21 cellular contexts compared by ENCODE assay signal in the genomic region with DNA sequence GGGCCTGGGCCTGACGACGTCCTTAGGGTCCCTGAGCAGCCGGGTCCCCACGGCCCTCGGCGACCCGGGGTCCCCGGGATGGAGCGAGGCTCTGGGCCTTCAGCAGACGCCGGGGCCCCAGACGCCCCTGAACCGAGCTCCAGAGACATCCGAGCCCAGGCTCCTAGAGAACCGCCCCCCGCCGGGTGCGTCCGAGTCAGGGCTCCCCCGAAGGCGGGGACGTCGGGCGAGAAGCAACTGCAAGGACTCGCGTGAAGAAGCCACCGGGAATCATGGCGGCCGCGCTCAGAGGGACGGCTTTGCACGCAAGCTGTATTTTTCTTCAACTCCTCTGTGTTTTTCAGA. TPM values are rescaled to one million over a fixed set of nuclear protein-coding genes. Genes with fewer than 3 reads are reported as not detected.
DNase-seq lines count a peak whose midpoint lies in the region; ATAC-seq and TF ChIP-seq lines count a peak whose summit lies in the region.
"Had no signal": no experiment of that assay in that cellular context is flagged by ENCODE, and none has a peak within 500 bp of the region (broad histone marks: within the 10 kb centered on the region; RNA-seq: fewer than 3 reads in every experiment).

No MANE protein-coding gene starts in this region.

- WGBS in right cardiac atrium, result 86% methylated on average over 32 of the region's 32 CpGs

- H3K4me3 ChIP-seq in right cardiac atrium (ENCODE audit: low read length), result no peak overlapping the region
- peak overlapping the region; percentile 72 for H3K4me3 ChIP-seq in ACC112 (ENCODE audit: low read depth, low read length)
- no peak overlapping the region for H3K4me3 ChIP-seq in H7 (ENCODE audit: insufficient read depth, low read depth, low read length)
- no peak overlapping the region for H3K4me3 ChIP-seq in neural progenitor cell
- H3K4me3 ChIP-seq: A549, GM23248 had no signal

- no peaks in the 10 kb centered on the region for H3K36me3 Mint-ChIP-seq in neural progenitor cell
- H3K36me3 Mint-ChIP-seq: CD4-positive, alpha-beta memory T cell had no signal

- H3K9me3 Mint-ChIP-seq in neural progenitor cell, result no peaks in the 10 kb centered on the region
- H3K9me3 Mint-ChIP-seq: CD4-positive, alpha-beta memory T cell had no signal

- no peak for ATAC-seq in right cardiac atrium
- no peak for ATAC-seq in left cardiac atrium
- ATAC-seq in HG03045 (IDR thresholded peaks at IDR 0.05; ENCODE audit: unreplicated experiment), result no peak
- ATAC-seq: A549 had no signal

- H3K79me2 ChIP-seq in ACC112 (ENCODE audit: control insufficient read depth, insufficient read depth, low read length, unreplicated experiment) (no peaks in the 10 kb centered on the region), neural progenitor cell (ENCODE audit: low read depth) (no peaks in the 10 kb centered on the region)

- H4K20me1 ChIP-seq in neural progenitor cell (ENCODE audit: low read depth), result no peaks in the 10 kb centered on the region

- no peak overlapping the region for H3K4me3 Mint-ChIP-seq in neural progenitor cell
- H3K4me3 Mint-ChIP-seq: CD4-positive, alpha-beta memory T cell had no signal

- no peaks in the 10 kb centered on the region for H3K27me3 ChIP-seq in right cardiac atrium (ENCODE audit: control insufficient read depth, insufficient read depth)
- peaks cover 56% of the 10 kb centered on the region for H3K27me3 ChIP-seq in ACC112 (ENCODE audit: insufficient read depth, low read length)
- H3K27me3 ChIP-seq in H7 (ENCODE audit: control insufficient read depth, insufficient read depth, low read length), result peaks cover 10% of the 10 kb centered on the region; the same call in 1 of the 2 replicates
- H3K27me3 ChIP-seq in neural progenitor cell, result peaks cover 36% of the 10 kb centered on the region

- H3K4me1 ChIP-seq in right cardiac atrium (ENCODE audit: control insufficient read depth, insufficient read depth, low read length) (no peaks in the 10 kb centered on the region), ACC112 (ENCODE audit: control insufficient read depth, insufficient read depth, low read length, unreplicated experiment) (no peaks in the 10 kb centered on the region), neural progenitor cell (no peaks in the 10 kb centered on the region)
- H3K4me1 ChIP-seq: A549 had no signal

- H3K27me3 Mint-ChIP-seq in neural progenitor cell (ENCODE audit: insufficient read depth, low read depth), result peaks cover 15% of the 10 kb centered on the region

- H2AFZ ChIP-seq in ACC112 (ENCODE audit: low read length, unreplicated experiment) (no peak overlapping the region), neural progenitor cell (replicated peaks) (no peak overlapping the region)
- H2AFZ ChIP-seq: GM23248 had no signal

- H3K4me1 Mint-ChIP-seq in neural progenitor cell, result peaks cover 8% of the 10 kb centered on the region

- peak in 2 of 3 donors; percentile 24 to 50 for DNase-seq in right cardiac atrium
- no peak for DNase-seq in left cardiac atrium
- DNase-seq in H7, result peak; percentile 77
- DNase-seq in neural progenitor cell (ENCODE audit: low spot score), result no peak
- no peak for DNase-seq in stimulated activated CD4-positive, alpha-beta T cell treated with anti-CD3 and anti-CD28 coated beads, Interleukin-4, amount 100 ng/mL, for 24 hours
- DNase-seq in HT-29 (ENCODE audit: low spot score), result no peak
- DNase-seq: 8988T; C1 segment of cervical spinal cord; Calu3; CD4-positive, alpha-beta memory T cell; COR-L47; DMS53; DMS79 treated with DMSO at 0.1 percent for 48 hours; GF-D8; GM23248; HCEC 1CT had no signal

- TF ChIP-seq CTCF in neural progenitor cell (IDR thresholded peaks at IDR 0.05), result no peak

- H3K27ac Mint-ChIP-seq in neural progenitor cell, result peak overlapping the region; percentile 78
- H3K27ac Mint-ChIP-seq: CD4-positive, alpha-beta memory T cell had no signal

- H3K4me2 ChIP-seq in neural progenitor cell, result no peak overlapping the region
- H3K4me2 ChIP-seq: A549 had no signal

- H3K36me3 ChIP-seq in ACC112 (ENCODE audit: insufficient read depth, low read length) (no peaks in the 10 kb centered on the region), H7 (replicated peaks; ENCODE audit: control insufficient read depth, insufficient read depth, low read length) (no peaks in the 10 kb centered on the region), neural progenitor cell (no peaks in the 10 kb centered on the region)

- no peaks in the 10 kb centered on the region for H3K9me3 ChIP-seq in right cardiac atrium (ENCODE audit: control insufficient read depth, low read length)
- H3K9me3 ChIP-seq in neural progenitor cell (ENCODE audit: low read depth), result no peaks in the 10 kb centered on the region
- H3K9me3 ChIP-seq: A549 had no signal

- H3K9ac ChIP-seq in neural progenitor cell, result no peak overlapping the region
- H3K9ac ChIP-seq: GM23248 had no signal

- intact Hi-C loops in right cardiac atrium (cut with DNase I), result no loop called here
- intact Hi-C loops in left cardiac atrium (cut with DNase I), result no loop called here

- H3F3A ChIP-seq in neural progenitor cell (ENCODE audit: low read depth), result no peaks in the 10 kb centered on the region

- H3K27ac ChIP-seq in right cardiac atrium (ENCODE audit: low read length) (no peak overlapping the region), ACC112 (ENCODE audit: low read depth, low read length) (no peak overlapping the region), neural progenitor cell (no peak overlapping the region)
- H3K27ac ChIP-seq: A549, GM23248 had no signal

RNA-seq across cellular contexts. Expression of gene IRX4, which starts 25.5 kb away (rescaled TPM):
- total RNA-seq in right cardiac atrium (under 1 TPM in 1 of 4 donors, not detected in 3; 0.21 TPM), left cardiac atrium (under 1 TPM; 0.18 to 0.50 TPM), neural progenitor cell (ENCODE audit: low replicate concordance) (not detected in 2 replicates)
- not detected for polyA plus RNA-seq in right cardiac atrium
- total RNA-seq in H7 (2014; rRNA removed; shearing (Covaris generic)), result 15.4 and 17.9 TPM in 2 replicates
- not detected in 2 replicates for total RNA-seq in HT-29 (2014; rRNA removed; shearing (Covaris generic))
- total RNA-seq: Calu3; CD4-positive, alpha-beta memory T cell; G401; GM23248 had no signal
- polyA plus RNA-seq: BJ; CD4-positive, alpha-beta memory T cell; GM23248 had no signal

RNA-seq across cellular contexts. Expression of gene NDUFS6, which starts 56.0 kb away (rescaled TPM):
- total RNA-seq in right cardiac atrium (10 to 100 TPM; 64.1 to 90.1 (median 76.8) TPM), left cardiac atrium (10 to 100 TPM; 84.2 to 86.1 TPM), neural progenitor cell (ENCODE audit: low replicate concordance) (54.2 TPM in 2 replicates)
- 216 TPM for polyA plus RNA-seq in right cardiac atrium
- 35.2 and 51.9 TPM in 2 replicates for total RNA-seq in H7 (2014; rRNA removed; shearing (Covaris generic))
- total RNA-seq in HT-29 (2014; rRNA removed; shearing (Covaris generic)), result 110 and 146 TPM in 2 replicates

RNA-seq across cellular contexts. Expression of gene MRPL36, which starts 57.6 kb away (rescaled TPM):
- total RNA-seq in right cardiac atrium, result 10 to 100 TPM; 40.8 to 51.3 (median 48.1) TPM
- polyA plus RNA-seq in right cardiac atrium, result 104 TPM
- total RNA-seq in left cardiac atrium, result 10 to 100 TPM; 47.3 to 50.9 TPM
- total RNA-seq in H7 (2014; rRNA removed; shearing (Covaris generic)), result 49.4 and 83.8 TPM in 2 replicates
- total RNA-seq in neural progenitor cell (ENCODE audit: low replicate concordance), result 22.2 and 30.2 TPM in 2 replicates
- total RNA-seq in HT-29 (2014; rRNA removed; shearing (Covaris generic)), result 140 and 145 TPM in 2 replicates

Comparison
In these comparisons a context has a peak if more than half of its experiments do, and no peak if none do; other contexts are left out.
1. DNase-seq: peak in right cardiac atrium (2 of 3) and H7 (single experiment); none in left cardiac atrium (single experiment), neural progenitor cell (single experiment), stimulated activated CD4-positive, alpha-beta T cell treated with anti-CD3 and anti-CD28 coated beads, Interleukin-4, amount 100 ng/mL, for 24 hours (single experiment) and HT-29 (single experiment).
2. RNA of gene IRX4, which starts 25.5 kb away (total RNA-seq): 15.4 to 17.9 TPM in H7; 0.18 to 0.50 TPM in left cardiac atrium, 0.21 TPM in right cardiac atrium, not detected in neural progenitor cell and not detected in HT-29; every median in the first group is over 10 times any median in the second.